Comparison of ENCODE assay signal across 15 cellular contexts in the genomic region with DNA sequence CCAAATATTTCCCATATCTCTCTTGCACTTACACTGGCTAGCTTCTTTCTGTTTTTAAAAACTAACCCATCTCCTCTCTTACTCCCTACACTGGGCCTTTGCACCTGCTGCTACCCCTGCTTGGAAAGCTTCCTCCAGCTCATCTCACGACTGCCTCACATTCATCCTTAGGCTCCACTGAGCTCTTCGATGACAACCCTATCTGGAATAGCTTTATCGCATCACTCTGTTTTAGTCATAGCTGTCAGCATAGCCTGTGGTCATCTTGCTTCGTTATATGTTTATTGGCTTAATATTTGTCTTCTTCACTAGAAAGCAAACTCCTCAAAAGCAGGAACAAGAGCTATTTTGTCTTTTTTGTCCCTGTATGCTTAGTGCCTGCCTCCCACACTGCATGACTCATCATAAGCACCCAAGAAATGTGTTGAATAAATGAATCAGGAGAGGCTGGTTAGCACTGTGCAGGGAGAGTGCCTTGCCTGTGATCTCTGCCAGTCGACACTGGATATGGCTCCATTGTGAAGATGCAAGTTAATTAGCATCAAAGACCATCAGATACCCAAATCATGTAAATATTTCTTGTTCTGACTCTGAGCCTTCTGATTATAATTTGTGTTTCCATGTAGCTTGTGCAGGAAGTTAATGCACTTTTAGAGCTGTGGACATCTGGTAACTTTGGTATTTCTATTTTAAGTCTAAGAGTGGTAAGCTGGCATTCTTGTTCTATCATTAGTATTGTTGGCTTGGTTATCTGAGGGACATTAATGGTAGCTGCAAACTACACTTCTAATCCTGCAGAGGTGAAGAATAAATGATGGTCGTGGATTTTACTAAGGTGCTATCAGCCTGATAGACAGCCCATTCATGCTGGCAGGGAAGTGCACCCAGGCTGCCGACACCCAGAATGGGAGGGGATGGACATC. TPM values are rescaled to one million over a fixed set of nuclear protein-coding genes. Genes with fewer than 3 reads are reported as not detected.
DNase-seq lines count a peak whose midpoint lies in the region; ATAC-seq and TF ChIP-seq lines count a peak whose summit lies in the region.
"Had no signal": no experiment of that assay in that cellular context is flagged by ENCODE, and none has a peak within 500 bp of the region (broad histone marks: within the 10 kb centered on the region; RNA-seq: fewer than 3 reads in every experiment).

No MANE protein-coding gene starts in this region.

- H3K27ac ChIP-seq in RWPE1 (no peak overlapping the region), upper lobe of right lung (no peak overlapping the region)
- H3K27ac ChIP-seq: C4-2B had no signal

- H3K36me3 ChIP-seq in upper lobe of right lung: no peaks in the 10 kb centered on the region

- H3K9me3 ChIP-seq in upper lobe of right lung: no peaks in the 10 kb centered on the region

- peaks cover 19% of the 10 kb centered on the region for H3K27me3 Mint-ChIP-seq in progenitor cell of endocrine pancreas

- H3K36me3 Mint-ChIP-seq in progenitor cell of endocrine pancreas (ENCODE audit: insufficient read depth): no peaks in the 10 kb centered on the region
- H3K36me3 Mint-ChIP-seq: activated naive CD8-positive, alpha-beta T cell treated with anti-CD3 and anti-CD28 coated beads, Interleukin-2, amount 10 ng/mL, durations not matched to agents 7 days and 5 days had no signal

- H3K27me3 ChIP-seq in upper lobe of right lung: no peaks in the 10 kb centered on the region

- no peak for ATAC-seq in upper lobe of right lung

- no peak overlapping the region for H3K27ac Mint-ChIP-seq in progenitor cell of endocrine pancreas
- H3K27ac Mint-ChIP-seq: activated naive CD8-positive, alpha-beta T cell treated with anti-CD3 and anti-CD28 coated beads, Interleukin-2, amount 10 ng/mL, durations not matched to agents 7 days and 5 days had no signal

- no peak overlapping the region for H3K4me3 Mint-ChIP-seq in progenitor cell of endocrine pancreas (ENCODE audit: low read depth)
- H3K4me3 Mint-ChIP-seq: activated naive CD8-positive, alpha-beta T cell treated with anti-CD3 and anti-CD28 coated beads, Interleukin-2, amount 10 ng/mL, durations not matched to agents 7 days and 5 days had no signal

- no peaks in the 10 kb centered on the region for H3K4me1 Mint-ChIP-seq in progenitor cell of endocrine pancreas (ENCODE audit: low read depth)
- H3K4me1 Mint-ChIP-seq: activated naive CD8-positive, alpha-beta T cell treated with anti-CD3 and anti-CD28 coated beads, Interleukin-2, amount 10 ng/mL, durations not matched to agents 7 days and 5 days had no signal

- H3K4me1 ChIP-seq in upper lobe of right lung: no peaks in the 10 kb centered on the region

- H3K9me3 Mint-ChIP-seq in progenitor cell of endocrine pancreas (ENCODE audit: low read depth): no peaks in the 10 kb centered on the region
- H3K9me3 Mint-ChIP-seq: activated naive CD8-positive, alpha-beta T cell treated with anti-CD3 and anti-CD28 coated beads, Interleukin-2, amount 10 ng/mL, durations not matched to agents 7 days and 5 days had no signal

- peak; percentile 6 for DNase-seq in stimulated activated CD4-positive, alpha-beta T cell treated with anti-CD3 and anti-CD28 coated beads, Interleukin-4, amount 100 ng/mL, for 24 hours
- DNase-seq in stimulated activated CD4-positive, alpha-beta T cell treated with anti-CD3 and anti-CD28 coated beads, Interleukin-2, amount 100 ng/mL, for 48 hours: no peak
- DNase-seq in RWPE1 (ENCODE audit: low spot score) (peak; percentile 32), foreskin melanocyte (peak; percentile 77), progenitor cell of endocrine pancreas (ENCODE audit: low spot score, unreplicated experiment) (no peak), upper lobe of right lung (no peak), DMS79 (lab: John Stamatoyannopoulos, UW) (no peak)
- no peak for DNase-seq in activated effector memory CD4-positive, alpha-beta T cell treated with Interleukin-2 at 50 U/mL for 16 hours
- DNase-seq: activated CD4-positive, alpha-beta T cell treated with anti-CD3 and anti-CD28 coated beads, Interleukin-2, amount 50 U/mL, for 4 hours; activated naive CD8-positive, alpha-beta T cell treated with anti-CD3 and anti-CD28 coated beads, Interleukin-2, amount 10 ng/mL, durations not matched to agents 7 days and 5 days; NCI-H2029; NCI-H774; SW 1271 had no signal

- CTCF ChIA-PET in RWPE1 (lab: Yijun Ruan, JAX): no interaction called here

- POLR2A ChIA-PET in RWPE1 (lab: Yijun Ruan, JAX; ENCODE audit: low non-redundant PET): no interaction called here

- TF ChIP-seq CTCF in RWPE1 (conservative IDR thresholded peaks at IDR 0.05; ENCODE audit: low read depth) (no peak), progenitor cell of endocrine pancreas (IDR thresholded peaks at IDR 0.05; ENCODE audit: unreplicated experiment) (no peak), upper lobe of right lung (IDR thresholded peaks at IDR 0.05) (no peak)

- intact Hi-C loops in upper lobe of right lung (cut with DNase I): no loop called here

- no peak overlapping the region for H3K4me3 ChIP-seq in upper lobe of right lung

RNA-seq across cellular contexts. Expression of gene DYTN, which starts 10.3 kb away (rescaled TPM):
- total RNA-seq in progenitor cell of endocrine pancreas (not detected in 2 replicates), upper lobe of right lung (not detected)
- total RNA-seq: activated naive CD8-positive, alpha-beta T cell treated with anti-CD3 and anti-CD28 coated beads, Interleukin-2, amount 10 ng/mL, durations not matched to agents 7 days and 5 days; liver had no signal

RNA-seq across cellular contexts. Expression of gene MDH1B, which starts 36.6 kb away (rescaled TPM):
- total RNA-seq in progenitor cell of endocrine pancreas (2.8 and 3.0 TPM in 2 replicates), upper lobe of right lung (0.26 TPM)

RNA-seq across cellular contexts. Expression of gene FASTKD2, which starts 36.9 kb away (rescaled TPM):
- total RNA-seq in progenitor cell of endocrine pancreas: 28.3 and 28.6 TPM in 2 replicates
- 19.7 TPM for total RNA-seq in upper lobe of right lung

Comparison
In these comparisons a context has a peak if more than half of its experiments do, and no peak if none do; other contexts are left out.
1. DNase-seq: peak in stimulated activated CD4-positive, alpha-beta T cell treated with anti-CD3 and anti-CD28 coated beads, Interleukin-4, amount 100 ng/mL, for 24 hours (single experiment), RWPE1 (single experiment) and foreskin melanocyte (single experiment); none in stimulated activated CD4-positive, alpha-beta T cell treated with anti-CD3 and anti-CD28 coated beads, Interleukin-2, amount 100 ng/mL, for 48 hours (0 of 2), progenitor cell of endocrine pancreas (single experiment), upper lobe of right lung (single experiment), DMS79 (single experiment) and activated effector memory CD4-positive, alpha-beta T cell treated with Interleukin-2 at 50 U/mL for 16 hours (single experiment).